15 cellular contexts compared by ENCODE assay signal in the genomic region with DNA sequence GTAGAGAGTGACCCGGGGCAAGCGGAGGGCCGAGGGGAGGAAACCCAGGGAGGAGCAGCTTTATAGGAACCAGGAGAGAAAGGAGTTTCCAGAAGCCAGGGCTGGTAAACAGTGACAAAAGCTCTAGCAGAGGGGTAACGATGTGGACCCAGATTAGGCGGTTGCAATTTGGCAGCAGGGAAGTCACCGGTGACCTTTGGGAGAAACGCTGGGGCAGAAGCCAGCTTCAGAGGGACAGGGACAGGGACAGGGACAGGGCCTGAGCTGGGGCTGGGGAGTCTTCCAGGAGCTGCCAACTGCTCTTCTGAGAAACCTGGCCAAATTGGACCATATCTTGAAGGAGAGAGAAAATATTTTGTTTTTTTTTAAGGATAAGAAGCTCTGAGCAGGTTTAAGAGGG. TPM values are rescaled to one million over a fixed set of nuclear protein-coding genes. Genes with fewer than 3 reads are reported as not detected.
DNase-seq lines count a peak whose midpoint lies in the region; ATAC-seq and TF ChIP-seq lines count a peak whose summit lies in the region.
"Had no signal": no experiment of that assay in that cellular context is flagged by ENCODE, and none has a peak within 500 bp of the region (broad histone marks: within the 10 kb centered on the region; RNA-seq: fewer than 3 reads in every experiment).

No MANE protein-coding gene starts in this region.

- no peak for DNase-seq in stimulated activated naive CD8-positive, alpha-beta T cell treated with anti-CD3 and anti-CD28 coated beads, Interleukin-15, Interleukin-2, amounts not matched to agents 100 U/mL and 50 U/mL, for 24 hours
- DNase-seq in Panc1 (ENCODE audit: low read depth, low spot score) (no peak), uterus (no peak)
- DNase-seq in stimulated activated naive B cell treated with anti-CD40 and anti-IgM and Interleukin-4, amounts not matched to agents 10 μg/mL and 1 μg/mL and 100 μg/mL, for 72 hours = no peak
- no peak for DNase-seq in activated naive CD8-positive, alpha-beta T cell treated with anti-CD3 and anti-CD28 coated beads for 36 hours
- DNase-seq: BE2C; CD4-positive, alpha-beta T cell; GM23248; KBM-7; MV-4-11; SW 1271 had no signal

- H3K9me3 ChIP-seq in Panc1 (ENCODE audit: control insufficient read depth, insufficient read depth, low read depth, low read length) (no peaks in the 10 kb centered on the region), liver (ENCODE audit: control insufficient read depth in 4 of 4, low read length in 3 of 4) (no peaks in the 10 kb centered on the region), uterus (no peaks in the 10 kb centered on the region)
- H3K9me3 ChIP-seq: BE2C, SJSA1 had no signal

- peak overlapping the region; percentile 50 for H3K27ac Mint-ChIP-seq in stimulated activated naive CD8-positive, alpha-beta T cell treated with anti-CD3 and anti-CD28 coated beads, Interleukin-15, Interleukin-2, amounts not matched to agents 100 ng/mL and 50 ng/mL, for 24 hours
- H3K27ac Mint-ChIP-seq in stimulated activated naive B cell treated with anti-CD40 and anti-IgM and Interleukin-4, amounts not matched to agents 10 μg/mL and 1 μg/mL and 100 μg/mL, for 72 hours = peak overlapping the region; percentile 3
- H3K27ac Mint-ChIP-seq in activated naive CD8-positive, alpha-beta T cell treated with anti-CD3 and anti-CD28 coated beads for 36 hours = no peak overlapping the region
- H3K27ac Mint-ChIP-seq: CD4-positive, alpha-beta T cell had no signal

- H3K4me1 ChIP-seq in Panc1 (ENCODE audit: control insufficient read depth, insufficient read depth, low read length) (peaks cover 33% of the 10 kb centered on the region), liver (ENCODE audit: control insufficient read depth in 4 of 4, insufficient read depth in 4 of 4, low read length in 3 of 4) (peaks cover 3 to 26% (median 16%) of the 10 kb centered on the region in 4 donors), uterus (no peaks in the 10 kb centered on the region)
- H3K4me1 ChIP-seq: BE2C had no signal

- peak; percentile 19 to 41 for TF ChIP-seq RAD21 in liver (IDR thresholded peaks at IDR 0.05)

- POLR2A ChIA-PET in Panc1 (lab: Charles Lee) = interaction anchor here (1.0 kb wide), 1 partner anchor 166 kb away, joined by 3 read pairs; no protein-coding TSS in a partner anchor

- H3K4me3 Mint-ChIP-seq in stimulated activated naive CD8-positive, alpha-beta T cell treated with anti-CD3 and anti-CD28 coated beads, Interleukin-15, Interleukin-2, amounts not matched to agents 100 ng/mL and 50 ng/mL, for 24 hours = no peak overlapping the region
- no peak overlapping the region for H3K4me3 Mint-ChIP-seq in stimulated activated naive B cell treated with anti-CD40 and anti-IgM and Interleukin-4, amounts not matched to agents 10 μg/mL and 1 μg/mL and 100 μg/mL, for 72 hours
- no peak overlapping the region for H3K4me3 Mint-ChIP-seq in activated naive CD8-positive, alpha-beta T cell treated with anti-CD3 and anti-CD28 coated beads for 36 hours
- H3K4me3 Mint-ChIP-seq: CD4-positive, alpha-beta T cell had no signal

- H3K36me3 Mint-ChIP-seq in stimulated activated naive CD8-positive, alpha-beta T cell treated with anti-CD3 and anti-CD28 coated beads, Interleukin-15, Interleukin-2, amounts not matched to agents 100 ng/mL and 50 ng/mL, for 24 hours (ENCODE audit: low read depth) = no peaks in the 10 kb centered on the region
- H3K36me3 Mint-ChIP-seq in stimulated activated naive B cell treated with anti-CD40 and anti-IgM and Interleukin-4, amounts not matched to agents 10 μg/mL and 1 μg/mL and 100 μg/mL, for 72 hours = peaks cover 0 to 5% of the 10 kb centered on the region in 2 donors
- H3K36me3 Mint-ChIP-seq in activated naive CD8-positive, alpha-beta T cell treated with anti-CD3 and anti-CD28 coated beads for 36 hours = peaks cover 2% of the 10 kb centered on the region

- CTCF ChIA-PET in Panc1 (lab: Charles Lee) = interaction anchor here (0.7 kb wide), 1 partner anchor 54 kb away, joined by 3 read pairs; no protein-coding TSS in a partner anchor

- intact Hi-C loops in Panc1 (cut with micrococcal nuclease; ENCODE audit: unreplicated experiment) = no loop called here
- intact Hi-C loops in uterus (cut with DNase I; ENCODE audit: low total_unique reads) = no loop called here

- no peaks in the 10 kb centered on the region for H3K9me3 Mint-ChIP-seq in stimulated activated naive CD8-positive, alpha-beta T cell treated with anti-CD3 and anti-CD28 coated beads, Interleukin-15, Interleukin-2, amounts not matched to agents 100 ng/mL and 50 ng/mL, for 24 hours
- peaks cover 4% of the 10 kb centered on the region in 2 donors for H3K9me3 Mint-ChIP-seq in stimulated activated naive B cell treated with anti-CD40 and anti-IgM and Interleukin-4, amounts not matched to agents 10 μg/mL and 1 μg/mL and 100 μg/mL, for 72 hours
- H3K9me3 Mint-ChIP-seq in activated naive CD8-positive, alpha-beta T cell treated with anti-CD3 and anti-CD28 coated beads for 36 hours = peaks cover 2% of the 10 kb centered on the region
- H3K9me3 Mint-ChIP-seq: CD4-positive, alpha-beta T cell had no signal

- no peak overlapping the region for H3K4me3 ChIP-seq in Panc1 (ENCODE audit: low read depth in 2 of 2, low read length in 2 of 2)
- H3K4me3 ChIP-seq in liver (ENCODE audit: low read depth in 1 of 3, low read length in 3 of 3) = no peak overlapping the region
- H3K4me3 ChIP-seq in uterus = no peak overlapping the region
- H3K4me3 ChIP-seq: GM23248, SJSA1 had no signal

- no peak for TF ChIP-seq CTCF in Panc1 (IDR thresholded peaks at IDR 0.05)
- TF ChIP-seq CTCF in liver (IDR thresholded peaks at IDR 0.05; ENCODE audit: low read depth, low read length, missing input control) = no peak
- TF ChIP-seq CTCF in uterus (IDR thresholded peaks at IDR 0.05) = no peak

- ATAC-seq in stimulated activated naive CD8-positive, alpha-beta T cell treated with anti-CD3 and anti-CD28 coated beads, Interleukin-15, Interleukin-2, amounts not matched to agents 100 U/mL and 50 U/mL, for 24 hours = no peak
- ATAC-seq in Panc1 = no peak
- no peak for ATAC-seq in stimulated activated naive B cell treated with anti-CD40 and anti-IgM and Interleukin-4, amounts not matched to agents 10 μg/mL and 1 μg/mL and 100 μg/mL, for 72 hours (replicated peaks)
- no peak for ATAC-seq in GM18519 (IDR thresholded peaks at IDR 0.05; ENCODE audit: low FRiP score, unreplicated experiment)

- 36% methylated on average over 7 of the region's 7 CpGs for WGBS in liver

- H3K27ac ChIP-seq in Panc1 (ENCODE audit: low read length) (peak overlapping the region; percentile 6; the same call in 1 of the 2 replicates), liver (ENCODE audit: low read depth in 1 of 2, low read length in 2 of 2) (peak overlapping the region; percentile 40 to 70), uterus (no peak overlapping the region)
- H3K27ac ChIP-seq: GM23248, SJSA1 had no signal

- H3K4me1 Mint-ChIP-seq in stimulated activated naive CD8-positive, alpha-beta T cell treated with anti-CD3 and anti-CD28 coated beads, Interleukin-15, Interleukin-2, amounts not matched to agents 100 ng/mL and 50 ng/mL, for 24 hours (ENCODE audit: low read depth) = peaks cover 43% of the 10 kb centered on the region
- H3K4me1 Mint-ChIP-seq in stimulated activated naive B cell treated with anti-CD40 and anti-IgM and Interleukin-4, amounts not matched to agents 10 μg/mL and 1 μg/mL and 100 μg/mL, for 72 hours = peaks cover 37 to 66% of the 10 kb centered on the region in 2 donors
- peaks cover 33% of the 10 kb centered on the region for H3K4me1 Mint-ChIP-seq in activated naive CD8-positive, alpha-beta T cell treated with anti-CD3 and anti-CD28 coated beads for 36 hours

- H3K36me3 ChIP-seq in Panc1 (ENCODE audit: control insufficient read depth, insufficient read depth, low read length) (no peaks in the 10 kb centered on the region), liver (ENCODE audit: control insufficient read depth in 4 of 4, insufficient read depth in 3 of 4, low read depth in 1 of 4, low read length in 3 of 4) (no peaks in the 10 kb centered on the region), uterus (no peaks in the 10 kb centered on the region)
- H3K36me3 ChIP-seq: BE2C, SJSA1 had no signal

- no peak for TF ChIP-seq POLR2A in uterus (IDR thresholded peaks at IDR 0.05)

- H3K27me3 Mint-ChIP-seq in stimulated activated naive CD8-positive, alpha-beta T cell treated with anti-CD3 and anti-CD28 coated beads, Interleukin-15, Interleukin-2, amounts not matched to agents 100 ng/mL and 50 ng/mL, for 24 hours = no peaks in the 10 kb centered on the region
- H3K27me3 Mint-ChIP-seq in stimulated activated naive B cell treated with anti-CD40 and anti-IgM and Interleukin-4, amounts not matched to agents 10 μg/mL and 1 μg/mL and 100 μg/mL, for 72 hours = no peaks in the 10 kb centered on the region
- H3K27me3 Mint-ChIP-seq in activated naive CD8-positive, alpha-beta T cell treated with anti-CD3 and anti-CD28 coated beads for 36 hours = no peaks in the 10 kb centered on the region

- no peaks in the 10 kb centered on the region for H3K27me3 ChIP-seq in Panc1 (ENCODE audit: control insufficient read depth, insufficient read depth, low read length)
- no peaks in the 10 kb centered on the region for H3K27me3 ChIP-seq in liver (ENCODE audit: control insufficient read depth in 4 of 4, insufficient read depth in 4 of 4, low read length in 3 of 4)
- H3K27me3 ChIP-seq in uterus = no peaks in the 10 kb centered on the region
- H3K27me3 ChIP-seq: BE2C, SJSA1 had no signal

- in situ Hi-C loops in Panc1 (cut with HindIII; ENCODE audit: low pct_unique_long_range_greater_than_20kb, low sequenced_read_pairs) = no loop called here

- no peak overlapping the region for H3K9ac ChIP-seq in liver (ENCODE audit: low read depth in 1 of 2, low read length in 2 of 2)
- H3K9ac ChIP-seq: GM23248 had no signal

- no TSS peak for BruUV-seq in Panc1 (replicated peaks; lab: Mats Ljungman, UMichigan)

TF ChIP-seq in liver, 16 proteins besides CTCF, POLR2A, EP300 and RAD21 (continues in another document):
- peak; percentile 84 for TF ChIP-seq SP1 (IDR thresholded peaks at IDR 0.05)

RNA-seq across cellular contexts. Expression of gene PREX1, which starts 22.5 kb away (rescaled TPM):
- total RNA-seq in Panc1 (2021; ENCODE audit: unreplicated experiment) = 20.0 TPM
- polyA plus RNA-seq in Panc1 (2012; ENCODE audit: insufficient read length) = 18.5 TPM
- 10 to 100 TPM; 16.4 to 18.0 TPM for total RNA-seq in liver
- 1 to 10 TPM; 2.2 to 5.2 TPM for polyA plus RNA-seq in liver
- total RNA-seq in uterus = 10 to 100 TPM in 2 of 4 donors, 1 to 10 TPM in 2; 3.6 to 19.7 (median 11.3) TPM
- 10 to 100 TPM; 76.8 to 77.1 TPM for total RNA-seq in activated naive CD8-positive, alpha-beta T cell treated with anti-CD3 and anti-CD28 coated beads for 36 hours

Comparison
In these comparisons a context has a peak if more than half of its experiments do, and no peak if none do; other contexts are left out.
1. H3K27ac ChIP-seq: peak in Panc1 (single experiment) and liver (2 of 2); none in uterus (0 of 2).